ENCODE assay signal across 1 cellular context in genomic region chr16:73047536-73048291, GRCh38.
A peak's percentile ranks its signal among the peaks of the same experiment; 100 is the strongest.
TF ChIP-seq lines count a peak whose summit lies in the region.

ZFHX3 (minus strand) TSS chr16:73048128; CDS start chr16:72960145, 87,983 bp downstream.

TF ChIP-seq in WTC11, 78 proteins besides CTCF, POLR2A, EP300 and RAD21 (continued from another document):
- no peak for TF ChIP-seq ATF6 (CRISPR knock-in tag; IDR thresholded peaks at IDR 0.05)
- TF ChIP-seq KAT7 (CRISPR knock-in tag; IDR thresholded peaks at IDR 0.05; ENCODE audit: borderline replicate concordance): peak; percentile 57; the same call in 1 of the 2 replicates
- TF ChIP-seq, protein P1, sequence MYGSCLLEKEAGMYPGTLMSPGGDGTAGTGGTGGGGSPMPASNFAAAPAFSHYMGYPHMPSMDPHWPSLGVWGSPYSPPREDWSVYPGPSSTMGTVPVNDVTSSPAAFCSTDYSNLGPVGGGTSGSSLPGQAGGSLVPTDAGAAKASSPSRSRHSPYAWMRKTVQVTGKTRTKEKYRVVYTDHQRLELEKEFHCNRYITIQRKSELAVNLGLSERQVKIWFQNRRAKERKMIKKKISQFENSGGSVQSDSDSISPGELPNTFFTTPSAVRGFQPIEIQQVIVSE (CRISPR knock-in tag; IDR thresholded peaks at IDR 0.05; ENCODE audit: borderline replicate concordance): no peak
- no peak for TF ChIP-seq NFATC4 (CRISPR knock-in tag; IDR thresholded peaks at IDR 0.05)
- peak; percentile 96 for TF ChIP-seq ZNF281 (CRISPR knock-in tag; IDR thresholded peaks at IDR 0.05)
- TF ChIP-seq GABPB1 (CRISPR knock-in tag; IDR thresholded peaks at IDR 0.05): peak; percentile 8; the same call in 1 of the 2 replicates
- no peak for TF ChIP-seq ZBTB21 (CRISPR knock-in tag; IDR thresholded peaks at IDR 0.05; ENCODE audit: borderline replicate concordance)
- TF ChIP-seq, protein P2, sequence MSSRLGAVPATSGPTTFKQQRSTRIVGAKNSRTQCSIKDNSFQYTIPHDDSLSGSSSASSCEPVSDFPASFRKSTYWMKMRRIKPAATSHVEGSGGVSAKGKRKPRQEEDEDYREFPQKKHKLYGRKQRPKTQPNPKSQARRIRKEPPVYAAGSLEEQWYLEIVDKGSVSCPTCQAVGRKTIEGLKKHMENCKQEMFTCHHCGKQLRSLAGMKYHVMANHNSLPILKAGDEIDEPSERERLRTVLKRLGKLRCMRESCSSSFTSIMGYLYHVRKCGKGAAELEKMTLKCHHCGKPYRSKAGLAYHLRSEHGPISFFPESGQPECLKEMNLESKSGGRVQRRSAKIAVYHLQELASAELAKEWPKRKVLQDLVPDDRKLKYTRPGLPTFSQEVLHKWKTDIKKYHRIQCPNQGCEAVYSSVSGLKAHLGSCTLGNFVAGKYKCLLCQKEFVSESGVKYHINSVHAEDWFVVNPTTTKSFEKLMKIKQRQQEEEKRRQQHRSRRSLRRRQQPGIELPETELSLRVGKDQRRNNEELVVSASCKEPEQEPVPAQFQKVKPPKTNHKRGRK (CRISPR knock-in tag; IDR thresholded peaks at IDR 0.05; ENCODE audit: borderline replicate concordance): no peak
- TF ChIP-seq, protein P3, sequence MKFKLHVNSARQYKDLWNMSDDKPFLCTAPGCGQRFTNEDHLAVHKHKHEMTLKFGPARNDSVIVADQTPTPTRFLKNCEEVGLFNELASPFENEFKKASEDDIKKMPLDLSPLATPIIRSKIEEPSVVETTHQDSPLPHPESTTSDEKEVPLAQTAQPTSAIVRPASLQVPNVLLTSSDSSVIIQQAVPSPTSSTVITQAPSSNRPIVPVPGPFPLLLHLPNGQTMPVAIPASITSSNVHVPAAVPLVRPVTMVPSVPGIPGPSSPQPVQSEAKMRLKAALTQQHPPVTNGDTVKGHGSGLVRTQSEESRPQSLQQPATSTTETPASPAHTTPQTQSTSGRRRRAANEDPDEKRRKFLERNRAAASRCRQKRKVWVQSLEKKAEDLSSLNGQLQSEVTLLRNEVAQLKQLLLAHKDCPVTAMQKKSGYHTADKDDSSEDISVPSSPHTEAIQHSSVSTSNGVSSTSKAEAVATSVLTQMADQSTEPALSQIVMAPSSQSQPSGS (CRISPR knock-in tag; IDR thresholded peaks at IDR 0.05; ENCODE audit: borderline replicate concordance, low read depth): no peak
- TF ChIP-seq ZNF423 (CRISPR knock-in tag; IDR thresholded peaks at IDR 0.05): peak; percentile 73
- 0 out of 2 replicates have a peak, but pooled peaks have one; percentile 13 for TF ChIP-seq ZNF121 (CRISPR knock-in tag; IDR thresholded peaks at IDR 0.05)
- TF ChIP-seq ETV6 (CRISPR knock-in tag; IDR thresholded peaks at IDR 0.05): peak; percentile 69; the same call in 1 of the 2 replicates
- peak; percentile 92 for TF ChIP-seq ZNF263 (CRISPR knock-in tag; IDR thresholded peaks at IDR 0.05; ENCODE audit: low read depth)
- no peak for TF ChIP-seq ZNF416 (CRISPR knock-in tag; IDR thresholded peaks at IDR 0.05)
